ENCODE assay signal across 8 cellular contexts in the genomic region with DNA sequence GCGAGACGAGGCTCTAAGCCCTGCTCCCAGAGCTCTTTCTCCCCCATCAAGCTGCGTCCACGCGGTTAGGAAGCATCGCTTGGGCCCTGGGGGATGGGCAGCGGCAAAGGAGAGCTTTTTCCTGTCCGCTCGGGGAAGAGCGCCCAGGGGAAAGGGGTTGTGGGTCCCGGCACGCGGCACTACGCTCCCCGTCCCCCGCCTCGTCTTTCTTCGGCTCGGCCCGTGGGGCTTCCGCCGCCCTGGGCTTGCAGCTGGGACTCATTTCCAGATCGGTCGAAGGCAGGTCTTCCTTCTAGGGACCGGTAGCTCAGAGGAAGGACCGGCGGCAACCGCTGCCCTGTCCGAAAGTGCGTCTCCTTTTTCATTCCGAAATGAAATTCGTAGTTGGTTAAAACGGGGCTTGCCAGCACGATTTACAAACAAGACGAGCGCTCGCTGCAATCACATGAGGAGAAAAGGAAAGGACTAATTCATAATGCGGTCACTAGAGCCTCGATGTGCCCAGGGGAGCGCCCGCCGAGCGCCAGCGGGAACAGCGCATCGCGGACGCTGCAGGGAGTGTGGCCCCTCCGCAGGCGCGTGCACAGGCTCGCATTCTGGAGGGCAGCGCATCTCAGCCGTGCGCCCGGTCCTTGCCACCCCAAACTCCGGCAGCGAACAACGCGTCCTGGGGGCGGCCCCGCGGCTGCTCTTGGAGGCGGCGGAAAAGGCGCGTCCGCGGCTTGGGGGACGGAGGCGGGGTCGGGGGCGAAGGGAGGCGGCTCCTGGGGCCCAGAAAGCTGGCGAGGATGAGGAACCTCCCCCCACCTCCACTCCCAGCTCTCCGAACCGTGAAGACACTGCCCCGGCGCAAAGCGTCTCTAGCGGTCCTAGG. TPM values are rescaled to one million over a fixed set of nuclear protein-coding genes. Genes with fewer than 3 reads are reported as not detected.
A peak's percentile ranks its signal among the peaks of the same experiment; 100 is the strongest.
DNase-seq lines count a peak whose midpoint lies in the region; ATAC-seq and TF ChIP-seq lines count a peak whose summit lies in the region.

No MANE protein-coding gene starts in this region.

- in situ Hi-C loops in transverse colon (cut with MboI; ENCODE audit: low pct_ligation_motif_present in 1 of 4, low pct_unique_long_range_greater_than_20kb in 1 of 4, low sequenced_read_pairs in 3 of 4), result loop anchor here in 1 of 4 donors (25.0 kb wide), 1 partner anchor 191 kb away; the partner anchor contains the start of gene NEURL3

- TF ChIP-seq CTCF in fibroblast of mammary gland (conservative IDR thresholded peaks at IDR 0.05; ENCODE audit: control insufficient read depth, insufficient read depth, low read depth, low read length) (no peak), omental fat pad (IDR thresholded peaks at IDR 0.05) (no peak), transverse colon (IDR thresholded peaks at IDR 0.05) (no peak)

- peak; percentile 29 for TF ChIP-seq POLR2A in transverse colon (IDR thresholded peaks at IDR 0.05)

- intact Hi-C loops in transverse colon (cut with DNase I; ENCODE audit: low total_unique reads), result no loop called here

- H3K36me3 ChIP-seq in transverse colon, result no peaks in the 10 kb centered on the region

- H3K27me3 ChIP-seq in transverse colon, result peaks cover 90% of the 10 kb centered on the region

- H3K9me3 ChIP-seq in transverse colon, result no peaks in the 10 kb centered on the region

- 0% methylated on average over 62 of the region's 81 CpGs; no CpG with 5 or more reads in 1 of the 2 donors for WGBS in transverse colon (ENCODE audit: low coverage in 1 of 2), 2 donors

- ATAC-seq in GM18861 (IDR thresholded peaks at IDR 0.05; ENCODE audit: unreplicated experiment) (peak; percentile 41), HG03097 (IDR thresholded peaks at IDR 0.05; ENCODE audit: low FRiP score, unreplicated experiment) (peak; percentile 47), omental fat pad (ENCODE audit: low FRiP score) (peak; percentile 47)

- peaks cover 0 to 30% (median 18%) of the 10 kb centered on the region in 4 donors for H3K4me1 ChIP-seq in transverse colon

- DNase-seq in AG20443 (ENCODE audit: low spot score), result peak; percentile 52
- DNase-seq in NCI-H82 (lab: John Stamatoyannopoulos, UW), result peak; percentile 92
- DNase-seq in activated T-cell treated with anti-CD3 and anti-CD28 coated beads for 1 hour (ENCODE audit: low read depth), result peak; percentile 52
- peak; percentile 11 for DNase-seq in fibroblast of mammary gland (ENCODE audit: low read depth)
- no peak for DNase-seq in omental fat pad (ENCODE audit: low spot score)
- DNase-seq in transverse colon, result peak; percentile 71

- H3K27ac ChIP-seq in transverse colon, result peak overlapping the region; percentile 47 to 69 (median 64)

- TF ChIP-seq EP300 in transverse colon (IDR thresholded peaks at IDR 0.05; ENCODE audit: low read depth), result no peak

- peak overlapping the region; percentile 54 for H3K4me3 ChIP-seq in fibroblast of mammary gland (ENCODE audit: control insufficient read depth, low read depth, low read length)
- peak overlapping the region; percentile 24 to 70 (median 40) for H3K4me3 ChIP-seq in transverse colon

RNA-seq across cellular contexts. Expression of gene ITPRIPL1, which starts 3.6 kb away (rescaled TPM):
- total RNA-seq in omental fat pad (1 to 10 TPM; 4.8 to 7.6 (median 6.6) TPM), transverse colon (1 to 10 TPM in 1 of 4 donors, under 1 TPM in 2, not detected in 1; 0.41 to 2.6 (median 0.95) TPM)

RNA-seq across cellular contexts. Expression of gene NCAPH, which starts 14.1 kb away (rescaled TPM):
- total RNA-seq in omental fat pad, result 1 to 10 TPM in 2 of 4 donors, under 1 TPM in 2; 0.65 to 3.2 (median 2.0) TPM
- 10 to 100 TPM in 1 of 4 donors, 1 to 10 TPM in 2, under 1 TPM in 1; 0.79 to 38.6 (median 1.8) TPM for total RNA-seq in transverse colon

RNA-seq across cellular contexts. Expression of gene SNRNP200, which starts 16.1 kb away (rescaled TPM):
- 10 to 100 TPM; 64.8 to 97.7 (median 84.3) TPM for total RNA-seq in omental fat pad
- 100 to 1,000 TPM in 1 of 4 donors, 10 to 100 TPM in 3; 81.4 to 106 (median 86.8) TPM for total RNA-seq in transverse colon

RNA-seq across cellular contexts. Expression of gene CIAO1, which starts 55.4 kb away (rescaled TPM):
- total RNA-seq in omental fat pad (100 to 1,000 TPM in 3 of 4 donors, 10 to 100 TPM in 1; 80.9 to 117 (median 105) TPM), transverse colon (100 to 1,000 TPM; 114 to 220 (median 143) TPM)

RNA-seq across cellular contexts. Expression of gene TMEM127, which starts 55.7 kb away (rescaled TPM):
- 10 to 100 TPM; 34.5 to 52.1 (median 43.2) TPM for total RNA-seq in omental fat pad
- 100 to 1,000 TPM in 1 of 4 donors, 10 to 100 TPM in 3; 18.5 to 131 (median 82.0) TPM for total RNA-seq in transverse colon
